16 cellular contexts compared by ENCODE assay signal in genomic region chr10:108862691-108863350, GRCh38.
"Had no signal": no experiment of that assay in that cellular context is flagged by ENCODE, and none has a peak within 500 bp of the region (broad histone marks: within the 10 kb centered on the region; RNA-seq: fewer than 3 reads in every experiment).

No MANE protein-coding gene starts in this region.

- H3K4me1 ChIP-seq: prostate gland, upper lobe of left lung had no signal

- H3K27me3 Mint-ChIP-seq: activated CD4-positive, alpha-beta T cell treated with anti-CD3 and anti-CD28 coated beads, Interleukin-2, amount 10 ng/mL, durations not matched to agents 7 days and 5 days; activated T-helper 17 cell treated with anti-CD3 and anti-CD28 coated beads, Interleukin-2, amount 50 U/mL, for 72 hours; T-helper 17 cell had no signal

- H3K9me3 Mint-ChIP-seq: activated CD4-positive, alpha-beta T cell treated with anti-CD3 and anti-CD28 coated beads, Interleukin-2, amount 10 ng/mL, durations not matched to agents 7 days and 5 days; nephron had no signal

- H3K4me3 ChIP-seq: prostate gland, upper lobe of left lung had no signal

- H3K27ac Mint-ChIP-seq: activated CD4-positive, alpha-beta T cell treated with anti-CD3 and anti-CD28 coated beads, Interleukin-2, amount 10 ng/mL, durations not matched to agents 7 days and 5 days; activated naive CD4-positive, alpha-beta T cell treated with anti-CD3 and anti-CD28 coated beads for 36 hours; activated T-helper 17 cell treated with anti-CD3 and anti-CD28 coated beads, Interleukin-2, amount 50 U/mL, for 72 hours; nephron; T-helper 17 cell had no signal

- H3K4me1 Mint-ChIP-seq: activated CD4-positive, alpha-beta T cell treated with anti-CD3 and anti-CD28 coated beads, Interleukin-2, amount 10 ng/mL, durations not matched to agents 7 days and 5 days; activated T-helper 17 cell treated with anti-CD3 and anti-CD28 coated beads, Interleukin-2, amount 50 U/mL, for 72 hours; T-helper 17 cell had no signal

- DNase-seq: activated CD4-positive, alpha-beta T cell treated with anti-CD3 and anti-CD28 coated beads, Interleukin-2, amount 10 ng/mL, durations not matched to agents 7 days and 5 days; activated CD4-positive, CD25-positive, alpha-beta regulatory T cell; activated CD8-positive, alpha-beta memory T cell treated with anti-CD3 and anti-CD28 coated beads for 24 hours; activated naive CD4-positive, alpha-beta T cell treated with anti-CD3 and anti-CD28 coated beads for 36 hours; activated T-cell treated with anti-CD3 and anti-CD28 coated beads for 4 hours; cerebellar nuclear complex; dermis blood vessel endothelial cell; glutamatergic neuron; mammary epithelial cell; stimulated activated CD4-positive, alpha-beta T cell treated with anti-CD3 and anti-CD28 coated beads, Interleukin-2, amount 100 ng/mL, for 48 hours; stimulated activated naive CD4-positive, alpha-beta T cell treated with Interleukin-2 at 50 U/mL for 16 hours; T-helper 17 cell; upper lobe of left lung had no signal

- H3K4me3 Mint-ChIP-seq: activated CD4-positive, alpha-beta T cell treated with anti-CD3 and anti-CD28 coated beads, Interleukin-2, amount 10 ng/mL, durations not matched to agents 7 days and 5 days; activated naive CD4-positive, alpha-beta T cell treated with anti-CD3 and anti-CD28 coated beads for 36 hours; activated T-helper 17 cell treated with anti-CD3 and anti-CD28 coated beads, Interleukin-2, amount 50 U/mL, for 72 hours; nephron; T-helper 17 cell had no signal

- H3K9me3 ChIP-seq: prostate gland, upper lobe of left lung had no signal

- H3K27ac ChIP-seq: prostate gland, upper lobe of left lung had no signal

- H3K36me3 ChIP-seq: prostate gland, upper lobe of left lung had no signal

- H3K27me3 ChIP-seq: upper lobe of left lung had no signal
